Comparison of ENCODE assay signal across 1 cellular context in genomic region chr1:162633327-162633762, GRCh38.
A peak's percentile ranks its signal among the peaks of the same experiment; 100 is the strongest.
TF ChIP-seq lines count a peak whose summit lies in the region.

No MANE protein-coding gene starts in this region.

TF ChIP-seq in GM12878, 131 proteins besides CTCF, POLR2A, EP300 and RAD21 (continued from another document):
- TF ChIP-seq BCL3 (IDR thresholded peaks at IDR 0.05; ENCODE audit: borderline replicate concordance, insufficient read depth, low read depth, low read length, poor library complexity, severe bottlenecking) (peak; percentile 35), MEF2B (IDR thresholded peaks at IDR 0.05; ENCODE audit: partially characterized antibody, poor library complexity, severe bottlenecking) (peak; percentile 3), NKRF (conservative IDR thresholded peaks at IDR 0.05) (no peak), RUNX3 (IDR thresholded peaks at IDR 0.05; ENCODE audit: low read length) (peak; percentile 68; the same call in 1 of the 2 replicates), DPF2 (IDR thresholded peaks at IDR 0.05) (peak; percentile 47; the same call in 1 of the 2 replicates), SPI1 (IDR thresholded peaks at IDR 0.05; ENCODE audit: borderline replicate concordance, insufficient read depth, low read depth, low read length) (peak; percentile 79), CHD1 (IDR thresholded peaks at IDR 0.05; ENCODE audit: low read depth, low read length) (no peak), SRF (IDR thresholded peaks at IDR 0.05; ENCODE audit: low read depth in 2 of 2, low read length in 2 of 2) (peak in 1 of 2 experiments; percentile 67; a peak in 1 of 4 replicates), CHD2 (IDR thresholded peaks at IDR 0.05; ENCODE audit: borderline replicate concordance, low read depth, low read length) (0 out of 2 replicates have a peak, but pooled peaks have one; percentile 36), ZNF207 (IDR thresholded peaks at IDR 0.05; ENCODE audit: borderline replicate concordance) (no peak), WRNIP1 (IDR thresholded peaks at IDR 0.05; ENCODE audit: borderline replicate concordance, low read depth, low read length) (peak; percentile 65; the same call in 1 of the 2 replicates), ZZZ3 (IDR thresholded peaks at IDR 0.05; ENCODE audit: control insufficient read depth, insufficient read length, low read depth) (no peak), POLR2AphosphoS5 (IDR thresholded peaks at IDR 0.05; ENCODE audit: low read length) (peak; percentile 48), CBFB (IDR thresholded peaks at IDR 0.05; ENCODE audit: low read depth) (no peak), IKZF1 (conservative IDR thresholded peaks at IDR 0.05) (0 out of 2 replicates have a peak, but pooled peaks have one; percentile 1), MTA2 (IDR thresholded peaks at IDR 0.05; ENCODE audit: low read depth) (peak; percentile 94), PAX5 (IDR thresholded peaks at IDR 0.05; ENCODE audit: borderline replicate concordance, low read depth, low read length) (peak; percentile 45; the same call in 1 of the 2 replicates), KDM1A (IDR thresholded peaks at IDR 0.05; ENCODE audit: borderline replicate concordance) (no peak), GABPA (IDR thresholded peaks at IDR 0.05; ENCODE audit: low read depth) (no peak), RCOR1 (conservative IDR thresholded peaks at IDR 0.05; ENCODE audit: low read depth, low read length) (0 out of 2 replicates have a peak, but pooled peaks have one; percentile 66), MEF2A (IDR thresholded peaks at IDR 0.05; ENCODE audit: insufficient read depth, low read depth, low read length) (no peak), CEBPB (IDR thresholded peaks at IDR 0.05; ENCODE audit: borderline replicate concordance in 1 of 2, low read depth in 2 of 2, low read length in 2 of 2) (no peak), RELB (IDR thresholded peaks at IDR 0.05; ENCODE audit: low read depth) (peak; percentile 50; the same call in 1 of the 2 replicates), RELA (IDR thresholded peaks at IDR 0.05; ENCODE audit: borderline replicate concordance, partially characterized antibody) (no peak)
- TF ChIP-seq, protein P1, sequence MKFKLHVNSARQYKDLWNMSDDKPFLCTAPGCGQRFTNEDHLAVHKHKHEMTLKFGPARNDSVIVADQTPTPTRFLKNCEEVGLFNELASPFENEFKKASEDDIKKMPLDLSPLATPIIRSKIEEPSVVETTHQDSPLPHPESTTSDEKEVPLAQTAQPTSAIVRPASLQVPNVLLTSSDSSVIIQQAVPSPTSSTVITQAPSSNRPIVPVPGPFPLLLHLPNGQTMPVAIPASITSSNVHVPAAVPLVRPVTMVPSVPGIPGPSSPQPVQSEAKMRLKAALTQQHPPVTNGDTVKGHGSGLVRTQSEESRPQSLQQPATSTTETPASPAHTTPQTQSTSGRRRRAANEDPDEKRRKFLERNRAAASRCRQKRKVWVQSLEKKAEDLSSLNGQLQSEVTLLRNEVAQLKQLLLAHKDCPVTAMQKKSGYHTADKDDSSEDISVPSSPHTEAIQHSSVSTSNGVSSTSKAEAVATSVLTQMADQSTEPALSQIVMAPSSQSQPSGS (IDR thresholded peaks at IDR 0.05; ENCODE audit: low read length) = 0 out of 2 replicates have a peak, but pooled peaks have one; percentile 31
- TF ChIP-seq, protein P2, sequence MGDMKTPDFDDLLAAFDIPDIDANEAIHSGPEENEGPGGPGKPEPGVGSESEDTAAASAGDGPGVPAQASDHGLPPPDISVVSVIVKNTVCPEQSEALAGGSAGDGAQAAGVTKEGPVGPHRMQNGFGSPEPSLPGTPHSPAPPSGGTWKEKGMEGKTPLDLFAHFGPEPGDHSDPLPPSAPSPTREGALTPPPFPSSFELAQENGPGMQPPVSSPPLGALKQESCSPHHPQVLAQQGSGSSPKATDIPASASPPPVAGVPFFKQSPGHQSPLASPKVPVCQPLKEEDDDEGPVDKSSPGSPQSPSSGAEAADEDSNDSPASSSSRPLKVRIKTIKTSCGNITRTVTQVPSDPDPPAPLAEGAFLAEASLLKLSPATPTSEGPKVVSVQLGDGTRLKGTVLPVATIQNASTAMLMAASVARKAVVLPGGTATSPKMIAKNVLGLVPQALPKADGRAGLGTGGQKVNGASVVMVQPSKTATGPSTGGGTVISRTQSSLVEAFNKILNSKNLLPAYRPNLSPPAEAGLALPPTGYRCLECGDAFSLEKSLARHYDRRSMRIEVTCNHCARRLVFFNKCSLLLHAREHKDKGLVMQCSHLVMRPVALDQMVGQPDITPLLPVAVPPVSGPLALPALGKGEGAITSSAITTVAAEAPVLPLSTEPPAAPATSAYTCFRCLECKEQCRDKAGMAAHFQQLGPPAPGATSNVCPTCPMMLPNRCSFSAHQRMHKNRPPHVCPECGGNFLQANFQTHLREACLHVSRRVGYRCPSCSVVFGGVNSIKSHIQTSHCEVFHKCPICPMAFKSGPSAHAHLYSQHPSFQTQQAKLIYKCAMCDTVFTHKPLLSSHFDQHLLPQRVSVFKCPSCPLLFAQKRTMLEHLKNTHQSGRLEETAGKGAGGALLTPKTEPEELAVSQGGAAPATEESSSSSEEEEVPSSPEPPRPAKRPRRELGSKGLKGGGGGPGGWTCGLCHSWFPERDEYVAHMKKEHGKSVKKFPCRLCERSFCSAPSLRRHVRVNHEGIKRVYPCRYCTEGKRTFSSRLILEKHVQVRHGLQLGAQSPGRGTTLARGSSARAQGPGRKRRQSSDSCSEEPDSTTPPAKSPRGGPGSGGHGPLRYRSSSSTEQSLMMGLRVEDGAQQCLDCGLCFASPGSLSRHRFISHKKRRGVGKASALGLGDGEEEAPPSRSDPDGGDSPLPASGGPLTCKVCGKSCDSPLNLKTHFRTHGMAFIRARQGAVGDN (IDR thresholded peaks at IDR 0.05) = no peak; the same call in 1 of the 2 replicates
